14 cellular contexts compared by ENCODE assay signal in the genomic region with DNA sequence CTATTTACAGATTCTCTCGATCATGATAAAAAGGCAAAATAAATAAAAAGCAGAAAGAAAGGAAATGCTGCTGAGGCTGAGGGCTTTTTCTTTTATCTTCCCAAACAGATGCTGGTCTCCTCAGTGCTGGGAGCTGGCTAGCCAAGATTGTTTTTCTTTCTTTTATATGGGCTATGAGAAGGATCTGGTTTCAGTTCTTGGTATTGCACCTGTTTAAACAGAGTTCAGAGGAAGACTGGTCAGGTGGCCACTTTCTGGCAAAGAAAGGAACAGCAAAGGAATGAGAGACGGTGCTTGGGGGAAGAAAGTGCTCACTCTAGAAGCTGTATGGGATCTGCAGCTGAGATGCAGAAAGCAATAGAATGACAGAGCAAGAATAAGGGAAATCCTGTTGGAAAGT.
DNase-seq lines count a peak whose midpoint lies in the region; ATAC-seq, FAIRE-seq and TF ChIP-seq lines count a peak whose summit lies in the region.
"Had no signal": no experiment of that assay in that cellular context is flagged by ENCODE, and none has a peak within 500 bp of the region (broad histone marks: within the 10 kb centered on the region; RNA-seq: fewer than 3 reads in every experiment).

No MANE protein-coding gene starts in this region.

- POLR2A ChIA-PET in K562 (lab: Yijun Ruan, JAX), result interaction anchor here (0.8 kb wide), 1 partner anchor 15 kb away, joined by 3 read pairs; no protein-coding TSS in a partner anchor

- H3K9me3 ChIP-seq in K562 (replicated peaks; ENCODE audit: control insufficient read depth, insufficient read depth, low read depth, low read length) (no peaks in the 10 kb centered on the region), upper lobe of right lung (no peaks in the 10 kb centered on the region), osteoblast (ENCODE audit: low read depth, low read length) (no peaks in the 10 kb centered on the region)
- H3K9me3 ChIP-seq: breast epithelium, neutrophil had no signal

- ATAC-seq in K562 (no peak), upper lobe of right lung (peak; percentile 29)
- ATAC-seq: left lobe of liver, T-cell had no signal

- no peak overlapping the region for H3K4me2 ChIP-seq in K562 (ENCODE audit: insufficient read depth, low read length)
- no peak overlapping the region for H3K4me2 ChIP-seq in osteoblast (ENCODE audit: insufficient read depth, low read length)

- no peak overlapping the region for H2AFZ ChIP-seq in K562 (ENCODE audit: low read depth, low read length)
- H2AFZ ChIP-seq in osteoblast (ENCODE audit: low read length), result no peak overlapping the region

- peak; percentile 66 for DNase-seq in NCI-H2107 treated with DMSO at 0.1 percent for 48 hours (lab: John Stamatoyannopoulos, UW; ENCODE audit: unreplicated experiment)
- DNase-seq in NCI-H2107 (lab: John Stamatoyannopoulos, UW), result no peak
- DNase-seq in NCI-H2029 treated with DMSO at 0.1 percent for 48 hours (lab: John Stamatoyannopoulos, UW), result peak; percentile 20
- no peak for DNase-seq in K562 (ENCODE audit: extremely low read depth in 1 of 4, low spot score in 3 of 4)
- DNase-seq in upper lobe of right lung, result no peak
- DNase-seq in urothelium cell line (ENCODE audit: low spot score), result no peak
- no peak for DNase-seq in occipital lobe (lab: John Stamatoyannopoulos, UW)
- no peak for DNase-seq in osteoblast (ENCODE audit: insufficient read length, low spot score, missing footprints)
- DNase-seq: Calu3, T-cell, trophoblast cell had no signal

- TF ChIP-seq RAD21 in K562 (CRISPR knock-in tag; conservative IDR thresholded peaks at IDR 0.05 in 1 of 2, IDR thresholded peaks at IDR 0.05 in 1 of 2), result no peak

- FAIRE-seq in K562 (lab: Jason Lieb, UNC) (no peak), urothelium cell line (lab: Jason Lieb, UNC) (no peak)

- no peak for TF ChIP-seq EP300 in K562 (IDR thresholded peaks at IDR 0.05; ENCODE audit: low read length)

- H3K9ac ChIP-seq in K562 (ENCODE audit: insufficient read depth in 1 of 2, low read depth in 2 of 2, low read length in 2 of 2), result no peak overlapping the region

- 58% methylated on average over 2 of the region's 2 CpGs for WGBS in K562 (ENCODE audit: insufficient coverage, low coverage, missing lambda C conversion rate)

- H3K27me3 ChIP-seq in K562 (ENCODE audit: control insufficient read depth in 2 of 2, insufficient read depth in 2 of 2, low read length in 2 of 2), result no peaks in the 10 kb centered on the region
- no peaks in the 10 kb centered on the region for H3K27me3 ChIP-seq in upper lobe of right lung
- no peaks in the 10 kb centered on the region for H3K27me3 ChIP-seq in osteoblast (ENCODE audit: insufficient read depth, low read length)
- H3K27me3 ChIP-seq: breast epithelium, neutrophil had no signal

- H3K4me1 ChIP-seq in K562 (replicated peaks in 1 of 2; ENCODE audit: control insufficient read depth in 2 of 2, insufficient read depth in 2 of 2, low read length in 2 of 2), result no peaks in the 10 kb centered on the region
- H3K4me1 ChIP-seq in upper lobe of right lung, result no peaks in the 10 kb centered on the region
- no peaks in the 10 kb centered on the region for H3K4me1 ChIP-seq in osteoblast (ENCODE audit: insufficient read depth, low read length)
- H3K4me1 ChIP-seq: breast epithelium had no signal

- TF ChIP-seq POLR2A in K562 (conservative IDR thresholded peaks at IDR 0.05), result no peak

- H3K36me3 ChIP-seq in K562 (ENCODE audit: control insufficient read depth, insufficient read depth, low read length) (peaks cover 25% of the 10 kb centered on the region; the same call in 1 of the 3 replicates), upper lobe of right lung (peaks cover 10% of the 10 kb centered on the region), osteoblast (ENCODE audit: insufficient read depth, low read length) (peaks cover 6% of the 10 kb centered on the region)
- H3K36me3 ChIP-seq: breast epithelium had no signal

- in situ Hi-C loops in K562 (cut with MboI), result no loop called here

- H3K9me1 ChIP-seq in K562 (ENCODE audit: control insufficient read depth, insufficient read depth, low read length), result no peaks in the 10 kb centered on the region

- CTCF ChIA-PET in K562 (lab: Yijun Ruan, JAX; ENCODE audit: low intra/inter-chr PET ratio), result interaction anchor here (0.6 kb wide), 1 partner anchor 1810 kb away, joined by 3 read pairs; no protein-coding TSS in a partner anchor

- BruUV-seq in K562 (replicated peaks; lab: Mats Ljungman, UMichigan), result no TSS peak

- H3K4me3 ChIP-seq in K562 (no peak overlapping the region), upper lobe of right lung (no peak overlapping the region), osteoblast (ENCODE audit: insufficient read depth, low read length) (no peak overlapping the region)
- H3K4me3 ChIP-seq: breast epithelium had no signal

- H4K20me1 ChIP-seq in K562 (replicated peaks; ENCODE audit: control insufficient read depth, insufficient read depth, low read length) (no peaks in the 10 kb centered on the region), osteoblast (ENCODE audit: insufficient read depth, low read length) (no peaks in the 10 kb centered on the region)

- no peak overlapping the region for H3K27ac ChIP-seq in K562 (ENCODE audit: extremely low read depth, low read depth, low read length)
- no peak overlapping the region for H3K27ac ChIP-seq in upper lobe of right lung
- no peak overlapping the region for H3K27ac ChIP-seq in osteoblast (ENCODE audit: low read depth, low read length)
- H3K27ac ChIP-seq: breast epithelium, neutrophil had no signal

- H3K79me2 ChIP-seq in K562 (ENCODE audit: control insufficient read depth, insufficient read depth, low read length) (no peaks in the 10 kb centered on the region), osteoblast (ENCODE audit: insufficient read depth, low read length) (no peaks in the 10 kb centered on the region)

- intact Hi-C loops in K562 (cut with micrococcal nuclease), result no loop called here
- intact Hi-C loops in upper lobe of right lung (cut with DNase I), result no loop called here

- no peak for TF ChIP-seq CTCF in K562 (IDR thresholded peaks at IDR 0.05 in 2 of 3, conservative IDR thresholded peaks at IDR 0.05 in 1 of 3; ENCODE audit: insufficient read depth in 2 of 3, low read depth in 1 of 3, low read length in 3 of 3)
- TF ChIP-seq CTCF in upper lobe of right lung (IDR thresholded peaks at IDR 0.05), result no peak
- TF ChIP-seq CTCF in osteoblast (IDR thresholded peaks at IDR 0.05; ENCODE audit: extremely low read depth, low read depth, low read length), result no peak

TF ChIP-seq in K562, 482 proteins besides CTCF, POLR2A, EP300 and RAD21:
- TF ChIP-seq SAP30 (IDR thresholded peaks at IDR 0.05; ENCODE audit: borderline replicate concordance, insufficient read depth, low read depth, low read length, poor library complexity, severe bottlenecking) (no peak), CBFA2T2 (conservative IDR thresholded peaks at IDR 0.05) (0 out of 2 replicates have a peak, but pooled peaks have one; percentile 4), KAT7 (CRISPR knock-in tag; IDR thresholded peaks at IDR 0.05; ENCODE audit: borderline replicate concordance) (no peak), MEIS2 (IDR thresholded peaks at IDR 0.05; ENCODE audit: partially characterized antibody) (no peak), ARID1B (IDR thresholded peaks at IDR 0.05) (peak; percentile 33; the same call in 1 of the 2 replicates), TCF3 (CRISPR knock-in tag; IDR thresholded peaks at IDR 0.05) (0 out of 2 replicates have a peak, but pooled peaks have one; percentile 24), CBFA2T3 (IDR thresholded peaks at IDR 0.05) (peak; percentile 25; the same call in 1 of the 2 replicates), MBD2 (IDR thresholded peaks at IDR 0.05; ENCODE audit: borderline replicate concordance, low read depth) (no peak), TAL1 (IDR thresholded peaks at IDR 0.05) (peak; percentile 47), SRF (CRISPR knock-in tag; IDR thresholded peaks at IDR 0.05) (no peak)
TF ChIP-seq in K562: peak in this region for 5.

Comparison
In these comparisons a context has a peak if more than half of its experiments do, and no peak if none do; other contexts are left out.
1. DNase-seq: peak in NCI-H2107 treated with DMSO at 0.1 percent for 48 hours (single experiment) and NCI-H2029 treated with DMSO at 0.1 percent for 48 hours (single experiment); none in NCI-H2107 (single experiment), K562 (0 of 4), upper lobe of right lung (single experiment), urothelium cell line (single experiment), occipital lobe (single experiment) and osteoblast (single experiment).